1 cellular context compared by ENCODE assay signal in genomic region chr19:1854542-1855039, GRCh38.
TF ChIP-seq lines count a peak whose summit lies in the region.

No MANE protein-coding gene starts in this region.

TF ChIP-seq in K562, 482 proteins besides CTCF, POLR2A, EP300 and RAD21 (continued from another document and continues in another):
- TF ChIP-seq RERE (CRISPR knock-in tag; IDR thresholded peaks at IDR 0.05; ENCODE audit: borderline replicate concordance) = no peak
- TF ChIP-seq ZNF668 (CRISPR knock-in tag; IDR thresholded peaks at IDR 0.05) = no peak
- 0 out of 2 replicates have a peak, but pooled peaks have one; percentile 35 for TF ChIP-seq ATF6 (CRISPR knock-in tag; IDR thresholded peaks at IDR 0.05)
- TF ChIP-seq RFX1 (IDR thresholded peaks at IDR 0.05) = no peak
- no peak for TF ChIP-seq HES1 (IDR thresholded peaks at IDR 0.05; ENCODE audit: low read depth)
- TF ChIP-seq ZNF134 (CRISPR knock-in tag; conservative IDR thresholded peaks at IDR 0.05) = no peak
- TF ChIP-seq KDM1A (IDR thresholded peaks at IDR 0.05) = no peak
- no peak for TF ChIP-seq ZNF644 (tag; IDR thresholded peaks at IDR 0.05; ENCODE audit: low read depth)
- no peak for TF ChIP-seq ZNF224 (CRISPR knock-in tag; IDR thresholded peaks at IDR 0.05)
- TF ChIP-seq DNMT1 (IDR thresholded peaks at IDR 0.05) = no peak
- TF ChIP-seq GABPB2 (CRISPR knock-in tag; conservative IDR thresholded peaks at IDR 0.05) = no peak
- TF ChIP-seq ZNF76 (CRISPR knock-in tag; IDR thresholded peaks at IDR 0.05; ENCODE audit: borderline replicate concordance) = no peak
- TF ChIP-seq PHB2 (IDR thresholded peaks at IDR 0.05; ENCODE audit: low read depth) = no peak
- TF ChIP-seq NCOA4 (IDR thresholded peaks at IDR 0.05; ENCODE audit: partially characterized antibody) = no peak
- TF ChIP-seq ZNF785 (CRISPR knock-in tag; IDR thresholded peaks at IDR 0.05) = no peak
- TF ChIP-seq TEAD2 (tag; IDR thresholded peaks at IDR 0.05) = no peak
- no peak for TF ChIP-seq MECOM (CRISPR knock-in tag; IDR thresholded peaks at IDR 0.05)
- TF ChIP-seq ESRRA (IDR thresholded peaks at IDR 0.05; ENCODE audit: borderline replicate concordance, low read depth) = 0 out of 2 replicates have a peak, but pooled peaks have one; percentile 3
- TF ChIP-seq TEAD1 (CRISPR knock-in tag; IDR thresholded peaks at IDR 0.05) = no peak
- TF ChIP-seq ZNF23 (CRISPR knock-in tag; IDR thresholded peaks at IDR 0.05) = no peak
- no peak for TF ChIP-seq RBM17 (IDR thresholded peaks at IDR 0.05; ENCODE audit: borderline replicate concordance, low read depth, low read length)
- TF ChIP-seq BDP1 (IDR thresholded peaks at IDR 0.05; ENCODE audit: insufficient read depth, insufficient read length) = no peak
- TF ChIP-seq TARDBP (IDR thresholded peaks at IDR 0.05) = no peak
- TF ChIP-seq RNF219 (CRISPR knock-in tag; IDR thresholded peaks at IDR 0.05) = no peak
- no peak for TF ChIP-seq THAP12 (CRISPR knock-in tag; IDR thresholded peaks at IDR 0.05)
- no peak for TF ChIP-seq ZNF584 (CRISPR knock-in tag; IDR thresholded peaks at IDR 0.05; ENCODE audit: low read depth)
- no peak for TF ChIP-seq ARID2 (IDR thresholded peaks at IDR 0.05)
- TF ChIP-seq NKRF (IDR thresholded peaks at IDR 0.05; ENCODE audit: borderline replicate concordance) = no peak
- peak; percentile 34; the same call in 1 of the 2 replicates for TF ChIP-seq ZNF592 (IDR thresholded peaks at IDR 0.05)
- TF ChIP-seq EP400 (IDR thresholded peaks at IDR 0.05) = no peak
- no peak for TF ChIP-seq ZNF589 (CRISPR knock-in tag; IDR thresholded peaks at IDR 0.05; ENCODE audit: low read depth)
- no peak for TF ChIP-seq ZNF586 (CRISPR knock-in tag; conservative IDR thresholded peaks at IDR 0.05)
- TF ChIP-seq MIER1 (IDR thresholded peaks at IDR 0.05; ENCODE audit: low read depth) = no peak
- TF ChIP-seq ZFP30 (CRISPR knock-in tag; IDR thresholded peaks at IDR 0.05; ENCODE audit: borderline replicate concordance) = no peak
- no peak for TF ChIP-seq ASH1L (IDR thresholded peaks at IDR 0.05; ENCODE audit: borderline replicate concordance, low read depth, partially characterized antibody)
- TF ChIP-seq FOXK1 (CRISPR knock-in tag; IDR thresholded peaks at IDR 0.05; ENCODE audit: borderline replicate concordance) = no peak
- TF ChIP-seq TAL1 (IDR thresholded peaks at IDR 0.05) = no peak
- TF ChIP-seq ATF2 (CRISPR knock-in tag; IDR thresholded peaks at IDR 0.05) = no peak
- peak; percentile 86 for TF ChIP-seq SMAD4 (CRISPR knock-in tag; conservative IDR thresholded peaks at IDR 0.05)
- no peak for TF ChIP-seq TFE3 (CRISPR knock-in tag; IDR thresholded peaks at IDR 0.05)
